In genomic region chr12:68808388-68809189, GRCh38 we compare ENCODE assay signal across 1 cellular context.
A peak's percentile ranks its signal among the peaks of the same experiment; 100 is the strongest.
TF ChIP-seq lines count a peak whose summit lies in the region.

No MANE protein-coding gene starts in this region.

TF ChIP-seq in K562, 482 proteins besides CTCF, POLR2A, EP300 and RAD21 (continued from another document and continues in another):
- TF ChIP-seq MAFK (IDR thresholded peaks at IDR 0.05; ENCODE audit: low read length) (peak; percentile 54; the same call in 1 of the 2 replicates), ID3 (CRISPR knock-in tag; IDR thresholded peaks at IDR 0.05) (no peak), ID3 (tag; IDR thresholded peaks at IDR 0.05) (0 out of 2 replicates have a peak, but pooled peaks have one; percentile 8), FOSL1 (tag; conservative IDR thresholded peaks at IDR 0.05) (peak; percentile 90), RBFOX2 (IDR thresholded peaks at IDR 0.05; ENCODE audit: low read depth, low read length) (peak; percentile 88), ELF4 (CRISPR knock-in tag; IDR thresholded peaks at IDR 0.05) (no peak), ZSCAN32 (CRISPR knock-in tag; IDR thresholded peaks at IDR 0.05) (no peak), NFE2 (IDR thresholded peaks at IDR 0.05; ENCODE audit: low read depth) (peak; percentile 76), MAFF (IDR thresholded peaks at IDR 0.05; ENCODE audit: low read length) (peak; percentile 29; the same call in 1 of the 2 replicates), ZNF766 (CRISPR knock-in tag; conservative IDR thresholded peaks at IDR 0.05) (no peak), SMARCE1 (IDR thresholded peaks at IDR 0.05) (peak; percentile 21; the same call in 1 of the 2 replicates), TFAP4 (CRISPR knock-in tag; IDR thresholded peaks at IDR 0.05; ENCODE audit: borderline replicate concordance) (peak; percentile 93), RBM15 (IDR thresholded peaks at IDR 0.05; ENCODE audit: insufficient read depth, low read length) (no peak), NCOA1 (IDR thresholded peaks at IDR 0.05; ENCODE audit: low read depth) (peak; percentile 37; the same call in 1 of the 2 replicates), MYNN (IDR thresholded peaks at IDR 0.05) (peak; percentile 35; the same call in 1 of the 2 replicates), MYNN (CRISPR knock-in tag; IDR thresholded peaks at IDR 0.05) (no peak), STAT5A (IDR thresholded peaks at IDR 0.05; ENCODE audit: borderline replicate concordance, low read length) (no peak), JUND (IDR thresholded peaks at IDR 0.05; ENCODE audit: borderline replicate concordance, low read depth, low read length) (peak; percentile 80), JUND (tag; IDR thresholded peaks at IDR 0.05; ENCODE audit: borderline replicate concordance, low read depth, low read length) (peak; percentile 72; the same call in 2 of the 3 replicates), ZBTB17 (CRISPR knock-in tag; IDR thresholded peaks at IDR 0.05) (0 out of 2 replicates have a peak, but pooled peaks have one; percentile 18), TEAD1 (CRISPR knock-in tag; IDR thresholded peaks at IDR 0.05) (0 out of 4 replicates have a peak, but pooled peaks of 1 of the 2 experiments have one; percentile 15), POLR2B (IDR thresholded peaks at IDR 0.05; ENCODE audit: low read depth, partially characterized antibody) (peak; percentile 3), CBX2 (IDR thresholded peaks at IDR 0.05; ENCODE audit: insufficient read depth, low read length, poor library complexity, severe bottlenecking) (no peak), FOXK2 (conservative IDR thresholded peaks at IDR 0.05 in 1 of 2, IDR thresholded peaks at IDR 0.05 in 1 of 2; ENCODE audit: low read depth in 2 of 2) (no peak), TOE1 (IDR thresholded peaks at IDR 0.05; ENCODE audit: borderline replicate concordance) (no peak), TOE1 (CRISPR knock-in tag; IDR thresholded peaks at IDR 0.05; ENCODE audit: borderline replicate concordance, low read depth) (no peak), DACH1 (IDR thresholded peaks at IDR 0.05; ENCODE audit: partially characterized antibody) (peak; percentile 77), CAMTA2 (CRISPR knock-in tag; conservative IDR thresholded peaks at IDR 0.05) (0 out of 2 replicates have a peak, but pooled peaks have one; percentile 19), KLF1 (tag; IDR thresholded peaks at IDR 0.05) (peak; percentile 9; the same call in 1 of the 2 replicates), THRA (IDR thresholded peaks at IDR 0.05) (no peak), FOXM1 (IDR thresholded peaks at IDR 0.05; ENCODE audit: low read depth) (peak; percentile 15; the same call in 1 of the 2 replicates), FOXM1 (CRISPR knock-in tag; IDR thresholded peaks at IDR 0.05; ENCODE audit: low read depth) (no peak; the same call in 1 of the 2 replicates), CBX3 (IDR thresholded peaks at IDR 0.05; ENCODE audit: borderline replicate concordance in 1 of 2, low read length in 2 of 2) (peak in 1 of 2 experiments; percentile 21; a peak in 1 of 3 replicates), TBP (optimal IDR thresholded peaks at IDR 0.05; ENCODE audit: low read depth, low read length) (peak; percentile 60), C11orf30 (IDR thresholded peaks at IDR 0.05; ENCODE audit: low read depth) (peak; percentile 76), ARHGAP35 (IDR thresholded peaks at IDR 0.05; ENCODE audit: partially characterized antibody) (no peak), RBM14 (IDR thresholded peaks at IDR 0.05; ENCODE audit: borderline replicate concordance, insufficient read depth, low read depth, low read length) (peak; percentile 30; the same call in 1 of the 2 replicates), DMBX1 (CRISPR knock-in tag; IDR thresholded peaks at IDR 0.05; ENCODE audit: borderline replicate concordance) (no peak)
- TF ChIP-seq, protein P1, sequence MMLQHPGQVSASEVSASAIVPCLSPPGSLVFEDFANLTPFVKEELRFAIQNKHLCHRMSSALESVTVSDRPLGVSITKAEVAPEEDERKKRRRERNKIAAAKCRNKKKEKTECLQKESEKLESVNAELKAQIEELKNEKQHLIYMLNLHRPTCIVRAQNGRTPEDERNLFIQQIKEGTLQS (IDR thresholded peaks at IDR 0.05): peak; percentile 62; the same call in 1 of the 2 replicates
- TF ChIP-seq, protein P1 (CRISPR knock-in tag; conservative IDR thresholded peaks at IDR 0.05): no peak
- TF ChIP-seq, protein P2, sequence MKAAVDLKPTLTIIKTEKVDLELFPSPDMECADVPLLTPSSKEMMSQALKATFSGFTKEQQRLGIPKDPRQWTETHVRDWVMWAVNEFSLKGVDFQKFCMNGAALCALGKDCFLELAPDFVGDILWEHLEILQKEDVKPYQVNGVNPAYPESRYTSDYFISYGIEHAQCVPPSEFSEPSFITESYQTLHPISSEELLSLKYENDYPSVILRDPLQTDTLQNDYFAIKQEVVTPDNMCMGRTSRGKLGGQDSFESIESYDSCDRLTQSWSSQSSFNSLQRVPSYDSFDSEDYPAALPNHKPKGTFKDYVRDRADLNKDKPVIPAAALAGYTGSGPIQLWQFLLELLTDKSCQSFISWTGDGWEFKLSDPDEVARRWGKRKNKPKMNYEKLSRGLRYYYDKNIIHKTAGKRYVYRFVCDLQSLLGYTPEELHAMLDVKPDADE (conservative IDR thresholded peaks at IDR 0.05; ENCODE audit: control insufficient read depth, low read depth, low read length): peak; percentile 58; the same call in 1 of the 2 replicates
- TF ChIP-seq, protein P3, sequence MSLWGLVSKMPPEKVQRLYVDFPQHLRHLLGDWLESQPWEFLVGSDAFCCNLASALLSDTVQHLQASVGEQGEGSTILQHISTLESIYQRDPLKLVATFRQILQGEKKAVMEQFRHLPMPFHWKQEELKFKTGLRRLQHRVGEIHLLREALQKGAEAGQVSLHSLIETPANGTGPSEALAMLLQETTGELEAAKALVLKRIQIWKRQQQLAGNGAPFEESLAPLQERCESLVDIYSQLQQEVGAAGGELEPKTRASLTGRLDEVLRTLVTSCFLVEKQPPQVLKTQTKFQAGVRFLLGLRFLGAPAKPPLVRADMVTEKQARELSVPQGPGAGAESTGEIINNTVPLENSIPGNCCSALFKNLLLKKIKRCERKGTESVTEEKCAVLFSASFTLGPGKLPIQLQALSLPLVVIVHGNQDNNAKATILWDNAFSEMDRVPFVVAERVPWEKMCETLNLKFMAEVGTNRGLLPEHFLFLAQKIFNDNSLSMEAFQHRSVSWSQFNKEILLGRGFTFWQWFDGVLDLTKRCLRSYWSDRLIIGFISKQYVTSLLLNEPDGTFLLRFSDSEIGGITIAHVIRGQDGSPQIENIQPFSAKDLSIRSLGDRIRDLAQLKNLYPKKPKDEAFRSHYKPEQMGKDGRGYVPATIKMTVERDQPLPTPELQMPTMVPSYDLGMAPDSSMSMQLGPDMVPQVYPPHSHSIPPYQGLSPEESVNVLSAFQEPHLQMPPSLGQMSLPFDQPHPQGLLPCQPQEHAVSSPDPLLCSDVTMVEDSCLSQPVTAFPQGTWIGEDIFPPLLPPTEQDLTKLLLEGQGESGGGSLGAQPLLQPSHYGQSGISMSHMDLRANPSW (CRISPR knock-in tag; IDR thresholded peaks at IDR 0.05): no peak
- TF ChIP-seq, protein P4, sequence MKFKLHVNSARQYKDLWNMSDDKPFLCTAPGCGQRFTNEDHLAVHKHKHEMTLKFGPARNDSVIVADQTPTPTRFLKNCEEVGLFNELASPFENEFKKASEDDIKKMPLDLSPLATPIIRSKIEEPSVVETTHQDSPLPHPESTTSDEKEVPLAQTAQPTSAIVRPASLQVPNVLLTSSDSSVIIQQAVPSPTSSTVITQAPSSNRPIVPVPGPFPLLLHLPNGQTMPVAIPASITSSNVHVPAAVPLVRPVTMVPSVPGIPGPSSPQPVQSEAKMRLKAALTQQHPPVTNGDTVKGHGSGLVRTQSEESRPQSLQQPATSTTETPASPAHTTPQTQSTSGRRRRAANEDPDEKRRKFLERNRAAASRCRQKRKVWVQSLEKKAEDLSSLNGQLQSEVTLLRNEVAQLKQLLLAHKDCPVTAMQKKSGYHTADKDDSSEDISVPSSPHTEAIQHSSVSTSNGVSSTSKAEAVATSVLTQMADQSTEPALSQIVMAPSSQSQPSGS (CRISPR knock-in tag; IDR thresholded peaks at IDR 0.05): no peak
- TF ChIP-seq, protein P5, sequence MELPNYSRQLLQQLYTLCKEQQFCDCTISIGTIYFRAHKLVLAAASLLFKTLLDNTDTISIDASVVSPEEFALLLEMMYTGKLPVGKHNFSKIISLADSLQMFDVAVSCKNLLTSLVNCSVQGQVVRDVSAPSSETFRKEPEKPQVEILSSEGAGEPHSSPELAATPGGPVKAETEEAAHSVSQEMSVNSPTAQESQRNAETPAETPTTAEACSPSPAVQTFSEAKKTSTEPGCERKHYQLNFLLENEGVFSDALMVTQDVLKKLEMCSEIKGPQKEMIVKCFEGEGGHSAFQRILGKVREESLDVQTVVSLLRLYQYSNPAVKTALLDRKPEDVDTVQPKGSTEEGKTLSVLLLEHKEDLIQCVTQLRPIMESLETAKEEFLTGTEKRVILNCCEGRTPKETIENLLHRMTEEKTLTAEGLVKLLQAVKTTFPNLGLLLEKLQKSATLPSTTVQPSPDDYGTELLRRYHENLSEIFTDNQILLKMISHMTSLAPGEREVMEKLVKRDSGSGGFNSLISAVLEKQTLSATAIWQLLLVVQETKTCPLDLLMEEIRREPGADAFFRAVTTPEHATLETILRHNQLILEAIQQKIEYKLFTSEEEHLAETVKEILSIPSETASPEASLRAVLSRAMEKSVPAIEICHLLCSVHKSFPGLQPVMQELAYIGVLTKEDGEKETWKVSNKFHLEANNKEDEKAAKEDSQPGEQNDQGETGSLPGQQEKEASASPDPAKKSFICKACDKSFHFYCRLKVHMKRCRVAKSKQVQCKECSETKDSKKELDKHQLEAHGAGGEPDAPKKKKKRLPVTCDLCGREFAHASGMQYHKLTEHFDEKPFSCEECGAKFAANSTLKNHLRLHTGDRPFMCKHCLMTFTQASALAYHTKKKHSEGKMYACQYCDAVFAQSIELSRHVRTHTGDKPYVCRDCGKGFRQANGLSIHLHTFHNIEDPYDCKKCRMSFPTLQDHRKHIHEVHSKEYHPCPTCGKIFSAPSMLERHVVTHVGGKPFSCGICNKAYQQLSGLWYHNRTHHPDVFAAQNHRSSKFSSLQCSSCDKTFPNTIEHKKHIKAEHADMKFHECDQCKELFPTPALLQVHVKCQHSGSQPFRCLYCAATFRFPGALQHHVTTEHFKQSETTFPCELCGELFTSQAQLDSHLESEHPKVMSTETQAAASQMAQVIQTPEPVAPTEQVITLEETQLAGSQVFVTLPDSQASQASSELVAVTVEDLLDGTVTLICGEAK (IDR thresholded peaks at IDR 0.05): 0 out of 2 replicates have a peak, but pooled peaks have one; percentile 24
- TF ChIP-seq, protein P5 (CRISPR knock-in tag; IDR thresholded peaks at IDR 0.05): no peak
